Comparison of ENCODE assay signal across 24 cellular contexts in genomic region chr5:171166766-171167165, GRCh38.
DNase-seq lines count a peak whose midpoint lies in the region; TF ChIP-seq lines count a peak whose summit lies in the region.
"Had no signal": no experiment of that assay in that cellular context is flagged by ENCODE, and none has a peak within 500 bp of the region (broad histone marks: within the 10 kb centered on the region; RNA-seq: fewer than 3 reads in every experiment).

No MANE protein-coding gene starts in this region.

- peaks cover 2% of the 10 kb centered on the region for H3K27me3 ChIP-seq in WERI-Rb-1 (ENCODE audit: insufficient read depth, low read depth, severe bottlenecking)
- H3K27me3 ChIP-seq: colonic mucosa, upper lobe of right lung had no signal

- TF ChIP-seq CTCF in WERI-Rb-1 (IDR thresholded peaks at IDR 0.05; ENCODE audit: low read depth, low read length) = no peak

- no peak overlapping the region for H3K4me3 ChIP-seq in WERI-Rb-1 (ENCODE audit: low read depth, low read length)
- H3K4me3 ChIP-seq: colonic mucosa, GM23248, upper lobe of right lung had no signal

- H3K9me3 ChIP-seq in WERI-Rb-1 (ENCODE audit: severe bottlenecking) = no peaks in the 10 kb centered on the region
- H3K9me3 ChIP-seq: colonic mucosa, upper lobe of right lung had no signal

- no peak overlapping the region for H3K27ac ChIP-seq in WERI-Rb-1
- H3K27ac ChIP-seq: colonic mucosa, epithelial cell of prostate, GM23248, parathyroid adenoma, upper lobe of right lung had no signal

- no peaks in the 10 kb centered on the region for H3K36me3 ChIP-seq in WERI-Rb-1
- H3K36me3 ChIP-seq: colonic mucosa, upper lobe of right lung had no signal

- DNase-seq in D341Med (ENCODE audit: low spot score) (peak; percentile 44), NCI-H1436 (lab: John Stamatoyannopoulos, UW) (peak; percentile 44), NCI-H524 treated with DMSO at 0.1 percent for 48 hours (lab: John Stamatoyannopoulos, UW) (peak; percentile 95), WERI-Rb-1 (peak; percentile 12), NCI-H2029 treated with DMSO at 0.1 percent for 48 hours (lab: John Stamatoyannopoulos, UW) (no peak), SKM-1 (lab: John Stamatoyannopoulos, UW; ENCODE audit: unreplicated experiment) (no peak), T-helper 2 cell (no peak)
- DNase-seq in stimulated activated CD4-positive, alpha-beta T cell treated with anti-CD3 and anti-CD28 coated beads, Interleukin-2, amount 100 ng/mL, for 24 hours = no peak
- DNase-seq: activated CD4-positive, alpha-beta T cell treated with anti-CD3 and anti-CD28 coated beads, Interleukin-2, amount 50 U/mL, for 48 hours; activated CD4-positive, CD25-positive, alpha-beta regulatory T cell treated with anti-CD3 and anti-CD28 coated beads, Interleukin-2, amount 50 U/mL, for 72 hours; activated naive CD4-positive, alpha-beta T cell treated with Interleukin-2 at 50 U/mL for 16 hours; CD4-positive, alpha-beta T cell; colonic mucosa; effector CD4-positive, alpha-beta T cell; GM23248; HFFc6; Karpas-422; MV-4-11; NCI-H526 treated with DMSO at 0.1 percent for 48 hours; small intestine; stimulated activated naive CD8-positive, alpha-beta T cell treated with anti-CD3 and anti-CD28 coated beads, Interleukin-15, Interleukin-2, amounts not matched to agents 100 U/mL and 50 U/mL, for 24 hours; upper lobe of right lung had no signal

Comparison
In these comparisons a context has a peak if more than half of its experiments do, and no peak if none do; other contexts are left out.
1. DNase-seq: peak in D341Med (single experiment), NCI-H1436 (single experiment), NCI-H524 treated with DMSO at 0.1 percent for 48 hours (single experiment) and WERI-Rb-1 (single experiment); none in stimulated activated CD4-positive, alpha-beta T cell treated with anti-CD3 and anti-CD28 coated beads, Interleukin-2, amount 100 ng/mL, for 24 hours (0 of 2), NCI-H2029 treated with DMSO at 0.1 percent for 48 hours (single experiment), SKM-1 (single experiment) and T-helper 2 cell (0 of 5).